1 cellular context compared by ENCODE assay signal in the genomic region with DNA sequence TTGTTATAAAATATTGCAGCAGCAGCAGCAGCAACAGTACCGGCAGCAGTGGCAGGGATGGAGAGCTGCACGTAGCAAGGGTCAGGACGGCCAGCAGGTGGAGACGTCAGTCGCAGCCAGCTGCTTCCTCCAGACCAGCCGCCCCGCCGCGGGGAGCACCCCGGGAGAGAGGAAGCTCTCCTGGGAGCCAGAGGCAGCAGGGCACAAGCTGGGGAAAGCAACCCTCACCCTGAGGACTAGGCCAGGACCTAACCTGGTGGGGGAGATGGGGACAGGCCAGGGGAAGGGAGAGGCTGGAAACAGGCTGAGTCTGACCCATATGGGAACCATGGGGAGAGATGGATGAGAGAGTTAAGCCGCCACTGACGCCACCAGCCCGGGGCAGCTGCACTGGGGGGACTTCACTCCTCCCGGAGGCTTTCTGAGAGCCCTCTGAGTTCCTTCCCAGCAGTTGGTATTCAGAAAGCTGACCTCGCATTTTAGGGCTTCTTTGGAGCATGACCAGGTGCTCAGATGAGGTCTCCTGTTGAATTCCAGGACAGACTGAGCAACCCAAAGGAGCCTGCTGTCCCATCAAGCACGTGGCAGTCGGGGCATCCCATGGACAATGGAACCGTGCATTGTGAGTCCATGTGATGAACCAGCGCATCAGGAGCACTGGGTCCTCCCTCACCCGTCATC.
TF ChIP-seq lines count a peak whose summit lies in the region.

No MANE protein-coding gene starts in this region.

TF ChIP-seq in GM12878, 131 proteins besides CTCF, POLR2A, EP300 and RAD21:
- TF ChIP-seq YY1 (IDR thresholded peaks at IDR 0.05; ENCODE audit: low read depth, low read length) (peak; percentile 35; the same call in 1 of the 2 replicates), SMC3 (IDR thresholded peaks at IDR 0.05; ENCODE audit: borderline replicate concordance, low read length) (peak; percentile 87), CREM (IDR thresholded peaks at IDR 0.05; ENCODE audit: low read depth) (0 out of 2 replicates have a peak, but pooled peaks have one; percentile 16), SREBF2 (IDR thresholded peaks at IDR 0.05; ENCODE audit: low read length) (no peak)
- TF ChIP-seq, protein P1, sequence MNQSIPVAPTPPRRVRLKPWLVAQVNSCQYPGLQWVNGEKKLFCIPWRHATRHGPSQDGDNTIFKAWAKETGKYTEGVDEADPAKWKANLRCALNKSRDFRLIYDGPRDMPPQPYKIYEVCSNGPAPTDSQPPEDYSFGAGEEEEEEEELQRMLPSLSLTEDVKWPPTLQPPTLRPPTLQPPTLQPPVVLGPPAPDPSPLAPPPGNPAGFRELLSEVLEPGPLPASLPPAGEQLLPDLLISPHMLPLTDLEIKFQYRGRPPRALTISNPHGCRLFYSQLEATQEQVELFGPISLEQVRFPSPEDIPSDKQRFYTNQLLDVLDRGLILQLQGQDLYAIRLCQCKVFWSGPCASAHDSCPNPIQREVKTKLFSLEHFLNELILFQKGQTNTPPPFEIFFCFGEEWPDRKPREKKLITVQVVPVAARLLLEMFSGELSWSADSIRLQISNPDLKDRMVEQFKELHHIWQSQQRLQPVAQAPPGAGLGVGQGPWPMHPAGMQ (IDR thresholded peaks at IDR 0.05; ENCODE audit: borderline replicate concordance), result no peak
TF ChIP-seq in GM12878: peak in this region for 3.
